In the genomic region with DNA sequence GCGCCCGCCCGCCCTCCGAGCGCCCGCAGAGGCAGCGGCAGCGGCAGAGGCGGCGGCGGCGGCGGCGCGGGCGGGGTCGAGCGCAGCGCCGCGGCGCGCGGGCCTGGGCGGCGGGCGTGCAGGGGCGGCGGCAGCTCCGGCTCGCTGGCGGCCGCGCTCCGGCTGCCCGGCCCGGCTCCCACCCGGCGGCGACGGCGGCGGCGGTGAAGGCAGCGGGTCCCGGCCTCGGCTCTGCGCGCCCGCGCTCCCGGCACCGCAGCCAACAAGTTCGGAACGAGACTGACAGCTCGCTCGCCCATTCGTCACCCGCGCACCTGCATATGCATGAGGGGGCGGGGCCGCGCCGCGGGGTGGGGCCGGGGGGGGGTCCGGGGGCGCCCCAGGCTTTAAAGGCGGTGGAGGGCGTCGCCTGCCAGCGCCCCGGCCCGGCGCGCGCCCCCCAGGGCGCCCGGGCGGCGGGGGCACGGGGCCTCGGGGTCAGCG, we compare ENCODE assay signal across 8 cellular contexts. TPM values are rescaled to one million over a fixed set of nuclear protein-coding genes. Genes with fewer than 3 reads are reported as not detected.
DNase-seq lines count a peak whose midpoint lies in the region; ATAC-seq and TF ChIP-seq lines count a peak whose summit lies in the region.

Gene JAG2 (minus strand): TSS at position 281 of the 483 bp plus-strand sequence. CDS start 356 bp downstream, outside the sequence.

- no peak for TF ChIP-seq CTCF in PC-3 (conservative IDR thresholded peaks at IDR 0.05; ENCODE audit: low read depth, low read length)
- TF ChIP-seq CTCF in prostate gland (IDR thresholded peaks at IDR 0.05): no peak

- no peaks in the 10 kb centered on the region for H3K9me3 Mint-ChIP-seq in activated naive CD4-positive, alpha-beta T cell treated with anti-CD3 and anti-CD28 coated beads, Interleukin-2, amount 10 ng/mL, durations not matched to agents 7 days and 5 days

- no peaks in the 10 kb centered on the region for H3K36me3 ChIP-seq in PC-3 (ENCODE audit: low read depth, low read length)
- H3K36me3 ChIP-seq in prostate gland: no peaks in the 10 kb centered on the region

- peaks cover 9% of the 10 kb centered on the region; the same call in 1 of the 2 replicates for H4K20me1 ChIP-seq in PC-3 (ENCODE audit: low read length)

- H3F3A ChIP-seq in PC-3 (ENCODE audit: low read length, unreplicated experiment): no peaks in the 10 kb centered on the region

- no peak within 1 kb of the TSS for H3K9ac ChIP-seq in PC-3 (ENCODE audit: low read length)

- H3K9me2 ChIP-seq in PC-3 (replicated peaks; ENCODE audit: low read length): no peaks in the 10 kb centered on the region

- no peak within 1 kb of the TSS for H3K27ac Mint-ChIP-seq in activated naive CD4-positive, alpha-beta T cell treated with anti-CD3 and anti-CD28 coated beads, Interleukin-2, amount 10 ng/mL, durations not matched to agents 7 days and 5 days

- no peaks in the 10 kb centered on the region for H3K36me3 Mint-ChIP-seq in activated naive CD4-positive, alpha-beta T cell treated with anti-CD3 and anti-CD28 coated beads, Interleukin-2, amount 10 ng/mL, durations not matched to agents 7 days and 5 days

- peaks cover 21% of the 10 kb centered on the region for H3K4me1 ChIP-seq in PC-3 (ENCODE audit: insufficient read depth, low read length)
- no peaks in the 10 kb centered on the region for H3K4me1 ChIP-seq in prostate gland (replicated peaks)

- no CpG with 5 or more reads among the region's 84 CpGs for WGBS in prostate gland

- H2AFZ ChIP-seq in PC-3 (ENCODE audit: low read length): peak within 1 kb of the TSS; percentile 68; the same call in 1 of the 2 replicates

- no peak within 1 kb of the TSS for H3K27ac ChIP-seq in PC-3 (ENCODE audit: low read length)
- no peak within 1 kb of the TSS for H3K27ac ChIP-seq in prostate gland

- peaks cover 41% of the 10 kb centered on the region for H3K79me2 ChIP-seq in PC-3 (ENCODE audit: low read length)

- CTCF ChIA-PET in PC-3 (lab: Charles Lee): interaction anchor here (0.9 kb wide), 1 partner anchor 78 kb away, joined by 3 read pairs; no protein-coding TSS in a partner anchor
- CTCF ChIA-PET in activated naive CD4-positive, alpha-beta T cell treated with anti-CD3 and anti-CD28 coated beads, Interleukin-2, amount 10 ng/mL, durations not matched to agents 7 days and 5 days (lab: Charles Lee): interaction anchor here (0.8 to 1.4 kb wide), 4 partner anchors 19 to 321 kb away, joined by 3 read pairs; no protein-coding TSS in a partner anchor

- POLR2A ChIA-PET in PC-3 (lab: Charles Lee; ENCODE audit: unreplicated experiment): no interaction called here

- H3K27me3 ChIP-seq in PC-3 (ENCODE audit: low read length) (no peaks in the 10 kb centered on the region), prostate gland (replicated peaks; ENCODE audit: insufficient read depth) (no peaks in the 10 kb centered on the region)

- H3K27me3 Mint-ChIP-seq in activated naive CD4-positive, alpha-beta T cell treated with anti-CD3 and anti-CD28 coated beads, Interleukin-2, amount 10 ng/mL, durations not matched to agents 7 days and 5 days: peaks cover 84% of the 10 kb centered on the region

- peak within 1 kb of the TSS; percentile 72 for H3K4me3 Mint-ChIP-seq in activated naive CD4-positive, alpha-beta T cell treated with anti-CD3 and anti-CD28 coated beads, Interleukin-2, amount 10 ng/mL, durations not matched to agents 7 days and 5 days

- BruUV-seq in PC-3 (replicated peaks; lab: Mats Ljungman, UMichigan): no TSS peak

- H3K4me3 ChIP-seq in PC-3 (ENCODE audit: low read length) (peak within 1 kb of the TSS; percentile 72), prostate gland (peak within 1 kb of the TSS; percentile 33 to 45)

- peak; percentile 14 for TF ChIP-seq POLR2A in prostate gland (IDR thresholded peaks at IDR 0.05)

- intact Hi-C loops in PC-3 (cut with micrococcal nuclease): loop anchor here (5.0 kb wide), 1 partner anchor 76 kb away; no protein-coding TSS in a partner anchor
- intact Hi-C loops in Right ventricle myocardium inferior (cut with DNase I): loop anchor here (2.0 to 5.0 kb wide), 2 partner anchors 28 to 76 kb away; no protein-coding TSS in a partner anchor
- intact Hi-C loops in prostate gland (cut with DNase I): no loop called here

- no peaks in the 10 kb centered on the region for H3K9me3 ChIP-seq in PC-3 (ENCODE audit: low read length)
- no peaks in the 10 kb centered on the region for H3K9me3 ChIP-seq in prostate gland

- peak; percentile 68 for DNase-seq in NCI-H82 (lab: John Stamatoyannopoulos, UW)
- DNase-seq in NCI-H82 treated with DMSO at 0.1 percent for 48 hours (lab: John Stamatoyannopoulos, UW; ENCODE audit: unreplicated experiment): no peak
- peak; percentile 61 for DNase-seq in PC-3
- DNase-seq in activated naive CD4-positive, alpha-beta T cell treated with anti-CD3 and anti-CD28 coated beads, Interleukin-2, amount 10 ng/mL, durations not matched to agents 7 days and 5 days: peak; percentile 76
- no peak for DNase-seq in Right ventricle myocardium inferior (ENCODE audit: missing footprints)
- DNase-seq in prostate gland (ENCODE audit: low spot score): peak; percentile 61
- no peak for DNase-seq in midbrain (lab: John Stamatoyannopoulos, UW)

- peak within 1 kb of the TSS; percentile 94 for H3K4me2 ChIP-seq in PC-3 (ENCODE audit: low read length)

- peaks cover 19% of the 10 kb centered on the region for H3K4me1 Mint-ChIP-seq in activated naive CD4-positive, alpha-beta T cell treated with anti-CD3 and anti-CD28 coated beads, Interleukin-2, amount 10 ng/mL, durations not matched to agents 7 days and 5 days

- ATAC-seq in PC-3 (peak; percentile 50), Right ventricle myocardium inferior (peak; percentile 43), GM19035 (IDR thresholded peaks at IDR 0.05; ENCODE audit: unreplicated experiment) (no peak)

RNA-seq across cellular contexts. Expression of gene JAG2, which starts in this region (rescaled TPM):
- total RNA-seq in PC-3 (2014; rRNA removed) (57.1 and 59.3 TPM in 2 replicates), Right ventricle myocardium inferior (34.6 TPM), prostate gland (10 to 100 TPM; 26.8 to 30.5 TPM)

Comparison
In these comparisons a context has a peak if more than half of its experiments do, and no peak if none do; other contexts are left out.
1. DNase-seq: peak in NCI-H82 (single experiment), PC-3 (single experiment), activated naive CD4-positive, alpha-beta T cell treated with anti-CD3 and anti-CD28 coated beads, Interleukin-2, amount 10 ng/mL, durations not matched to agents 7 days and 5 days (single experiment) and prostate gland (single experiment); none in NCI-H82 treated with DMSO at 0.1 percent for 48 hours (single experiment), Right ventricle myocardium inferior (single experiment) and midbrain (single experiment).